1 cellular context compared by ENCODE assay signal in the genomic region with DNA sequence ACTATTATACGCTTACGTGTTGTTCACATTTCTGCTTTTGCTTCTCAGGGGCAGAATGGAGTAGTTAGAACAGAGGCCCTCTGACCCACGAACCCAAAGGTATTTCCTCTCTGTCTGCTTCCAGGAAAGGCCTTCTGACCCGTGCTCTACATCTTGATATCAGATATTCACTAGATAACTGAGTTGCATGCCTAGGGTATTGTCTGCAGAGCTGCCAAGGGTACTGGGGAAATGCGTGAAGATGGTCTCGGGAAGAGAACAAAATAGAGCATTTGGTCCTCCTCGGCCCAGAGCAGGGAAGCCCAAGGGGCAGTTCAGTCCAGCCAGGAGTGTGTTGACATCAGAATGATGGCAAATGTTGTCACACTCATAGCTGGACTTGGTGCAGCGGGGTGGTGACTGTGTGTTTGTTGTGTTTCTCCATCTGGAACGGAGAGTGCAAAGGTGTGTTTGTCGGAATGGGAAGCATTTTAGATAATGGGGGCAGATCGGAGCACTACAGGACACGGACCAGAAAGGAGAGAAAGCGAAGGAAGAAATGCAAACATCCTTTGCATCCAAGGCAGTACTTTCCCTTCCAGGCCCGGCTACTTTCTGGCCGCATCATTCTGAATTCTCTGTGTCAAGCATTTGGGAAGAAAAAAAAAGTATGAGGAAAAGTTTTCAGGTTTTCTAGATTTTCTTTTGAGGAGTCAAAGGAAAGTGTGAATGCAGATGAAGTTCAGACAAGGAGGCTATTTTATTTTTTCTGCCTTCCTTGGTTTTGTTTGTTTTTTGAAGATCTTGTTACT.
A peak's percentile ranks its signal among the peaks of the same experiment; 100 is the strongest.
TF ChIP-seq lines count a peak whose summit lies in the region.

No MANE protein-coding gene starts in this region.

TF ChIP-seq in HepG2, 621 proteins besides CTCF, POLR2A, EP300 and RAD21 (continued from another document and continues in another):
- TF ChIP-seq MYC (CRISPR knock-in tag; IDR thresholded peaks at IDR 0.05; ENCODE audit: borderline replicate concordance) (no peak), ZNF644 (CRISPR knock-in tag; IDR thresholded peaks at IDR 0.05; ENCODE audit: low read depth) (0 out of 2 replicates have a peak, but pooled peaks have one; percentile 56), FOXK1 (CRISPR knock-in tag; IDR thresholded peaks at IDR 0.05; ENCODE audit: borderline replicate concordance, low read depth) (peak; percentile 84; the same call in 1 of the 2 replicates), HDAC2 (CRISPR knock-in tag; IDR thresholded peaks at IDR 0.05) (peak; percentile 77), FOXJ3 (CRISPR knock-in tag; IDR thresholded peaks at IDR 0.05; ENCODE audit: borderline replicate concordance) (peak; percentile 50; the same call in 1 of the 2 replicates), ATF7 (IDR thresholded peaks at IDR 0.05) (0 out of 2 replicates have a peak, but pooled peaks have one; percentile 10), ATF7 (CRISPR knock-in tag; IDR thresholded peaks at IDR 0.05) (no peak), SRF (IDR thresholded peaks at IDR 0.05; ENCODE audit: low read depth, low read length) (0 out of 2 replicates have a peak, but pooled peaks have one; percentile 28), ZNF501 (CRISPR knock-in tag; IDR thresholded peaks at IDR 0.05) (peak; percentile 50; the same call in 1 of the 2 replicates), ZNF556 (CRISPR knock-in tag; IDR thresholded peaks at IDR 0.05; ENCODE audit: borderline replicate concordance) (peak; percentile 62; the same call in 1 of the 2 replicates), NR2F6 (IDR thresholded peaks at IDR 0.05) (peak; percentile 49; the same call in 1 of the 2 replicates), NR2F6 (CRISPR knock-in tag; IDR thresholded peaks at IDR 0.05) (peak; percentile 64), PHF20 (CRISPR knock-in tag; IDR thresholded peaks at IDR 0.05) (0 out of 2 replicates have a peak, but pooled peaks have one; percentile 25), ZBTB7B (CRISPR knock-in tag; IDR thresholded peaks at IDR 0.05) (peak; percentile 61; the same call in 1 of the 2 replicates), SOX6 (IDR thresholded peaks at IDR 0.05) (no peak), SOX6 (CRISPR knock-in tag; IDR thresholded peaks at IDR 0.05) (peak; percentile 81), CREB1 (IDR thresholded peaks at IDR 0.05) (peak; percentile 81), CREB1 (CRISPR knock-in tag; IDR thresholded peaks at IDR 0.05) (peak; percentile 80), RFX1 (IDR thresholded peaks at IDR 0.05) (no peak), ONECUT2 (CRISPR knock-in tag; IDR thresholded peaks at IDR 0.05) (no peak), ZNF670 (CRISPR knock-in tag; IDR thresholded peaks at IDR 0.05; ENCODE audit: borderline replicate concordance) (0 out of 2 replicates have a peak, but pooled peaks have one; percentile 29), SALL1 (CRISPR knock-in tag; IDR thresholded peaks at IDR 0.05) (peak; percentile 90), XBP1 (CRISPR knock-in tag; IDR thresholded peaks at IDR 0.05) (no peak), ZNF605 (CRISPR knock-in tag; IDR thresholded peaks at IDR 0.05) (peak; percentile 67), PHF21A (CRISPR knock-in tag; IDR thresholded peaks at IDR 0.05) (peak; percentile 32; the same call in 1 of the 2 replicates), FOSL1 (CRISPR knock-in tag; IDR thresholded peaks at IDR 0.05; ENCODE audit: borderline replicate concordance) (no peak), NFIC (IDR thresholded peaks at IDR 0.05; ENCODE audit: low read length) (0 out of 2 replicates have a peak, but pooled peaks have one; percentile 20), ZNF331 (CRISPR knock-in tag; IDR thresholded peaks at IDR 0.05) (peak; percentile 89; the same call in 1 of the 2 replicates), MIER2 (CRISPR knock-in tag; IDR thresholded peaks at IDR 0.05) (0 out of 2 replicates have a peak, but pooled peaks have one; percentile 22), ZNF792 (CRISPR knock-in tag; IDR thresholded peaks at IDR 0.05) (0 out of 2 replicates have a peak, but pooled peaks have one; percentile 31), ZNF660 (CRISPR knock-in tag; IDR thresholded peaks at IDR 0.05; ENCODE audit: borderline replicate concordance, low read depth) (no peak), NR2F1 (CRISPR knock-in tag; IDR thresholded peaks at IDR 0.05) (0 out of 4 replicates have a peak, but pooled peaks of 1 of the 2 experiments have one; percentile 42), SETDB1 (CRISPR knock-in tag; IDR thresholded peaks at IDR 0.05; ENCODE audit: borderline replicate concordance) (0 out of 2 replicates have a peak, but pooled peaks have one; percentile 34), ZSCAN22 (CRISPR knock-in tag; IDR thresholded peaks at IDR 0.05) (no peak), HOXA5 (CRISPR knock-in tag; IDR thresholded peaks at IDR 0.05) (no peak), PITX1 (CRISPR knock-in tag; IDR thresholded peaks at IDR 0.05) (0 out of 2 replicates have a peak, but pooled peaks have one; percentile 13)
- TF ChIP-seq, protein P1, sequence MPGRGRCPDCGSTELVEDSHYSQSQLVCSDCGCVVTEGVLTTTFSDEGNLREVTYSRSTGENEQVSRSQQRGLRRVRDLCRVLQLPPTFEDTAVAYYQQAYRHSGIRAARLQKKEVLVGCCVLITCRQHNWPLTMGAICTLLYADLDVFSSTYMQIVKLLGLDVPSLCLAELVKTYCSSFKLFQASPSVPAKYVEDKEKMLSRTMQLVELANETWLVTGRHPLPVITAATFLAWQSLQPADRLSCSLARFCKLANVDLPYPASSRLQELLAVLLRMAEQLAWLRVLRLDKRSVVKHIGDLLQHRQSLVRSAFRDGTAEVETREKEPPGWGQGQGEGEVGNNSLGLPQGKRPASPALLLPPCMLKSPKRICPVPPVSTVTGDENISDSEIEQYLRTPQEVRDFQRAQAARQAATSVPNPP (CRISPR knock-in tag; IDR thresholded peaks at IDR 0.05): no peak
- TF ChIP-seq, protein P2, sequence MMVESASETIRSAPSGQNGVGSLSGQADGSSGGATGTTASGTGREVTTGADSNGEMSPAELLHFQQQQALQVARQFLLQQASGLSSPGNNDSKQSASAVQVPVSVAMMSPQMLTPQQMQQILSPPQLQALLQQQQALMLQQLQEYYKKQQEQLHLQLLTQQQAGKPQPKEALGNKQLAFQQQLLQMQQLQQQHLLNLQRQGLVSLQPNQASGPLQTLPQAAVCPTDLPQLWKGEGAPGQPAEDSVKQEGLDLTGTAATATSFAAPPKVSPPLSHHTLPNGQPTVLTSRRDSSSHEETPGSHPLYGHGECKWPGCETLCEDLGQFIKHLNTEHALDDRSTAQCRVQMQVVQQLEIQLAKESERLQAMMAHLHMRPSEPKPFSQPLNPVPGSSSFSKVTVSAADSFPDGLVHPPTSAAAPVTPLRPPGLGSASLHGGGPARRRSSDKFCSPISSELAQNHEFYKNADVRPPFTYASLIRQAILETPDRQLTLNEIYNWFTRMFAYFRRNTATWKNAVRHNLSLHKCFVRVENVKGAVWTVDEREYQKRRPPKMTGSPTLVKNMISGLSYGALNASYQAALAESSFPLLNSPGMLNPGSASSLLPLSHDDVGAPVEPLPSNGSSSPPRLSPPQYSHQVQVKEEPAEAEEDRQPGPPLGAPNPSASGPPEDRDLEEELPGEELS (CRISPR knock-in tag; IDR thresholded peaks at IDR 0.05): peak; percentile 89
- TF ChIP-seq, protein P3, sequence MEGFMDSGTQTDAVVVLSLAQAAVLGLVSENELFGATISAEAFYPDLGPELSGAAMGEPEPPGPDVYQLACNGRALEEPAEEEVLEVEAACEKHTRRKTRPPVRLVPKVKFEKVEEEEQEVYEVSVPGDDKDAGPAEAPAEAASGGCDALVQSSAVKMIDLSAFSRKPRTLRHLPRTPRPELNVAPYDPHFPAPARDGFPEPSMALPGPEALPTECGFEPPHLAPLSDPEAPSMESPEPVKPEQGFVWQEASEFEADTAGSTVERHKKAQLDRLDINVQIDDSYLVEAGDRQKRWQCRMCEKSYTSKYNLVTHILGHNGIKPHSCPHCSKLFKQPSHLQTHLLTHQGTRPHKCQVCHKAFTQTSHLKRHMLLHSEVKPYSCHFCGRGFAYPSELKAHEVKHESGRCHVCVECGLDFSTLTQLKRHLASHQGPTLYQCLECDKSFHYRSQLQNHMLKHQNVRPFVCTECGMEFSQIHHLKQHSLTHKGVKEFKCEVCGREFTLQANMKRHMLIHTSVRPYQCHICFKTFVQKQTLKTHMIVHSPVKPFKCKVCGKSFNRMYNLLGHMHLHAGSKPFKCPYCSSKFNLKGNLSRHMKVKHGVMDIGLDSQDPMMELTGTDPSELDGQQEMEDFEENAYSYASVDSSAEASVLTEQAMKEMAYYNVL (CRISPR knock-in tag; IDR thresholded peaks at IDR 0.05; ENCODE audit: borderline replicate concordance): peak; percentile 90; the same call in 1 of the 2 replicates
- TF ChIP-seq, protein P4, sequence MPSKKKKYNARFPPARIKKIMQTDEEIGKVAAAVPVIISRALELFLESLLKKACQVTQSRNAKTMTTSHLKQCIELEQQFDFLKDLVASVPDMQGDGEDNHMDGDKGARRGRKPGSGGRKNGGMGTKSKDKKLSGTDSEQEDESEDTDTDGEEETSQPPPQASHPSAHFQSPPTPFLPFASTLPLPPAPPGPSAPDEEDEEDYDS (CRISPR knock-in tag; IDR thresholded peaks at IDR 0.05): 0 out of 2 replicates have a peak, but pooled peaks have one; percentile 34
- TF ChIP-seq, protein P5, sequence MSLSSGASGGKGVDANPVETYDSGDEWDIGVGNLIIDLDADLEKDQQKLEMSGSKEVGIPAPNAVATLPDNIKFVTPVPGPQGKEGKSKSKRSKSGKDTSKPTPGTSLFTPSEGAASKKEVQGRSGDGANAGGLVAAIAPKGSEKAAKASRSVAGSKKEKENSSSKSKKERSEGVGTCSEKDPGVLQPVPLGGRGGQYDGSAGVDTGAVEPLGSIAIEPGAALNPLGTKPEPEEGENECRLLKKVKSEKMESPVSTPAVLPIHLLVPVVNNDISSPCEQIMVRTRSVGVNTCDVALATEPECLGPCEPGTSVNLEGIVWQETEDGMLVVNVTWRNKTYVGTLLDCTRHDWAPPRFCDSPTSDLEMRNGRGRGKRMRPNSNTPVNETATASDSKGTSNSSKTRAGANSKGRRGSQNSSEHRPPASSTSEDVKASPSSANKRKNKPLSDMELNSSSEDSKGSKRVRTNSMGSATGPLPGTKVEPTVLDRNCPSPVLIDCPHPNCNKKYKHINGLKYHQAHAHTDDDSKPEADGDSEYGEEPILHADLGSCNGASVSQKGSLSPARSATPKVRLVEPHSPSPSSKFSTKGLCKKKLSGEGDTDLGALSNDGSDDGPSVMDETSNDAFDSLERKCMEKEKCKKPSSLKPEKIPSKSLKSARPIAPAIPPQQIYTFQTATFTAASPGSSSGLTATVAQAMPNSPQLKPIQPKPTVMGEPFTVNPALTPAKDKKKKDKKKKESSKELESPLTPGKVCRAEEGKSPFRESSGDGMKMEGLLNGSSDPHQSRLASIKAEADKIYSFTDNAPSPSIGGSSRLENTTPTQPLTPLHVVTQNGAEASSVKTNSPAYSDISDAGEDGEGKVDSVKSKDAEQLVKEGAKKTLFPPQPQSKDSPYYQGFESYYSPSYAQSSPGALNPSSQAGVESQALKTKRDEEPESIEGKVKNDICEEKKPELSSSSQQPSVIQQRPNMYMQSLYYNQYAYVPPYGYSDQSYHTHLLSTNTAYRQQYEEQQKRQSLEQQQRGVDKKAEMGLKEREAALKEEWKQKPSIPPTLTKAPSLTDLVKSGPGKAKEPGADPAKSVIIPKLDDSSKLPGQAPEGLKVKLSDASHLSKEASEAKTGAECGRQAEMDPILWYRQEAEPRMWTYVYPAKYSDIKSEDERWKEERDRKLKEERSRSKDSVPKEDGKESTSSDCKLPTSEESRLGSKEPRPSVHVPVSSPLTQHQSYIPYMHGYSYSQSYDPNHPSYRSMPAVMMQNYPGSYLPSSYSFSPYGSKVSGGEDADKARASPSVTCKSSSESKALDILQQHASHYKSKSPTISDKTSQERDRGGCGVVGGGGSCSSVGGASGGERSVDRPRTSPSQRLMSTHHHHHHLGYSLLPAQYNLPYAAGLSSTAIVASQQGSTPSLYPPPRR (CRISPR knock-in tag; IDR thresholded peaks at IDR 0.05; ENCODE audit: borderline replicate concordance): peak; percentile 38; the same call in 1 of the 2 replicates
- TF ChIP-seq, protein P6, sequence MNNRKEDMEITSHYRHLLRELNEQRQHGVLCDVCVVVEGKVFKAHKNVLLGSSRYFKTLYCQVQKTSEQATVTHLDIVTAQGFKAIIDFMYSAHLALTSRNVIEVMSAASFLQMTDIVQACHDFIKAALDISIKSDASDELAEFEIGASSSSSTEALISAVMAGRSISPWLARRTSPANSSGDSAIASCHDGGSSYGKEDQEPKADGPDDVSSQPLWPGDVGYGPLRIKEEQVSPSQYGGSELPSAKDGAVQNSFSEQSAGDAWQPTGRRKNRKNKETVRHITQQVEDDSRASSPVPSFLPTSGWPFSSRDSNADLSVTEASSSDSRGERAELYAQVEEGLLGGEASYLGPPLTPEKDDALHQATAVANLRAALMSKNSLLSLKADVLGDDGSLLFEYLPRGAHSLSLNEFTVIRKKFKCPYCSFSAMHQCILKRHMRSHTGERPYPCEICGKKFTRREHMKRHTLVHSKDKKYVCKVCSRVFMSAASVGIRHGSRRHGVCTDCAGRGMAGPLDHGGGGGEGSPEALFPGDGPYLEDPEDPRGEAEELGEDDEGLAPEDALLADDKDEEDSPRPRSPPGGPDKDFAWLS (CRISPR knock-in tag; IDR thresholded peaks at IDR 0.05; ENCODE audit: borderline replicate concordance): no peak
- TF ChIP-seq, protein P7, sequence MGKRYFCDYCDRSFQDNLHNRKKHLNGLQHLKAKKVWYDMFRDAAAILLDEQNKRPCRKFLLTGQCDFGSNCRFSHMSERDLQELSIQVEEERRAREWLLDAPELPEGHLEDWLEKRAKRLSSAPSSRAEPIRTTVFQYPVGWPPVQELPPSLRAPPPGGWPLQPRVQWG (CRISPR knock-in tag; IDR thresholded peaks at IDR 0.05; ENCODE audit: borderline replicate concordance, low read depth): no peak
- TF ChIP-seq, protein P8, sequence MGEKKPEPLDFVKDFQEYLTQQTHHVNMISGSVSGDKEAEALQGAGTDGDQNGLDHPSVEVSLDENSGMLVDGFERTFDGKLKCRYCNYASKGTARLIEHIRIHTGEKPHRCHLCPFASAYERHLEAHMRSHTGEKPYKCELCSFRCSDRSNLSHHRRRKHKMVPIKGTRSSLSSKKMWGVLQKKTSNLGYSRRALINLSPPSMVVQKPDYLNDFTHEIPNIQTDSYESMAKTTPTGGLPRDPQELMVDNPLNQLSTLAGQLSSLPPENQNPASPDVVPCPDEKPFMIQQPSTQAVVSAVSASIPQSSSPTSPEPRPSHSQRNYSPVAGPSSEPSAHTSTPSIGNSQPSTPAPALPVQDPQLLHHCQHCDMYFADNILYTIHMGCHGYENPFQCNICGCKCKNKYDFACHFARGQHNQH (CRISPR knock-in tag; IDR thresholded peaks at IDR 0.05): 0 out of 2 replicates have a peak, but pooled peaks have one; percentile 29
- TF ChIP-seq, protein P9, sequence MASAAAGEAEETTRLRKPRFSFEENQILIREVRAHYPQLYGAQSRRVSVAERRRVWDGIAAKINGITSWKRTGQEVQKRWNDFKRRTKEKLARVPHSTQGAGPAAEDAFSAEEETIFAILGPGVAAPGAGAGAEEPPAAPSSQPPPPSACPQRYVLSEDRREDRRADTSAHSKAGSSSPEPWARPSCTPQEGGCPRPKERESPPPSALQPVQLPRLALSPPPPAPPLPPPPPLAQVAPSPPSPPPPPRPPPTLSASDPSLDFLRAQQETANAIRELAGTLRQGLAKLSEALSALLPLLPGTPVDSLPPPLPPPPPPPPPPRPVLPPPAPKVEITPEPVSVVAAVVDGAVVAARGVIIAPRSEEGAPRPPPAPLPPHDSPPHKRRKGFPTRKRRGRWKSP (CRISPR knock-in tag; IDR thresholded peaks at IDR 0.05): 0 out of 2 replicates have a peak, but pooled peaks have one; percentile 15
- TF ChIP-seq, protein P10, sequence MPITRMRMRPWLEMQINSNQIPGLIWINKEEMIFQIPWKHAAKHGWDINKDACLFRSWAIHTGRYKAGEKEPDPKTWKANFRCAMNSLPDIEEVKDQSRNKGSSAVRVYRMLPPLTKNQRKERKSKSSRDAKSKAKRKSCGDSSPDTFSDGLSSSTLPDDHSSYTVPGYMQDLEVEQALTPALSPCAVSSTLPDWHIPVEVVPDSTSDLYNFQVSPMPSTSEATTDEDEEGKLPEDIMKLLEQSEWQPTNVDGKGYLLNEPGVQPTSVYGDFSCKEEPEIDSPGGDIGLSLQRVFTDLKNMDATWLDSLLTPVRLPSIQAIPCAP (CRISPR knock-in tag; IDR thresholded peaks at IDR 0.05; ENCODE audit: low read depth): no peak
